8 cellular contexts compared by ENCODE assay signal in the genomic region with DNA sequence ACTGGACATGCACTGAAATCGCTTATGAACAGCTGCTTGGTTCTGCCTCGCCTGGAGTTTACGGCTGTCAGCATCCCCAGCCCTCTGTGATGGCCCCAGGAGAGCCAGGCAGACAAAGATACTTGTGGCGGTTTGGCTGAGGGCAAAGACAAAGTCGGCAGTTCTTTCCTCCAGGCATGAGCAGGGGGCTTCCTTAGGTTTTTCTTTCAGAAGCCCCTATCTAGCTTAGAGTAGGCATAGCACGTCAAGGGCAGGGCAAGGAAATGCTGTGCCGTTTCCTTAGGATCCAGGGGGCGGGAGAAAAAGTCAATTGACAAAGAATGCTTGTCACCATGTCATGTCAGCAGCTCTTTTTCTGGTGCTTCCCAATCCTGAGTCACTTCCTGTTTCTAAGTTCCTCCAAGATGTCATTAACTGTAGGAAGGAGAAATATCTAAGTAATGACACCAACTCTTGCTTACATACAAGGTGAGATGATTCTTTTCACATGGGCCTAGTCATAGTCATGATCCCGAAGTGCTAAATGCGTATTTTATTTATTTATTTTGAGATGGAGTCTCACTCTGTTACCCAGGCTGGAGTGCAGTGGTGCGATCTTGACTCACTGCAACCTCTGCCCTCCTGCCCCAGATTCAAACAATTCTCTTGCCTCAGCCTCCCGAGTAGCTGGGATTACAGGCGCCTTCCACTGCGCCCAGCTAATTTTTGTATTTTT. TPM values are rescaled to one million over a fixed set of nuclear protein-coding genes. Genes with fewer than 3 reads are reported as not detected.
DNase-seq lines count a peak whose midpoint lies in the region; ATAC-seq and TF ChIP-seq lines count a peak whose summit lies in the region.

No MANE protein-coding gene starts in this region.

- DNase-seq in GM04504 (ENCODE audit: low read depth): peak; percentile 77
- DNase-seq in SJSA1 (ENCODE audit: low read depth in 1 of 2, low spot score in 2 of 2): peak; percentile 89 to 98
- peak; percentile 82 for DNase-seq in fibroblast of villous mesenchyme (ENCODE audit: low read depth)
- peak; percentile 97 for DNase-seq in renal cortical epithelial cell (ENCODE audit: low read depth)
- DNase-seq in epidermal melanocyte (ENCODE audit: insufficient read length, low spot score): no peak

- TF ChIP-seq CTCF in fibroblast of villous mesenchyme (IDR thresholded peaks at IDR 0.05; ENCODE audit: insufficient read depth, low read depth, low read length): no peak

- H3K27ac ChIP-seq in SJSA1: peak overlapping the region; percentile 92

- H3K27me3 ChIP-seq in SJSA1 (replicated peaks): no peaks in the 10 kb centered on the region

- no peak for ATAC-seq in GM19463 (IDR thresholded peaks at IDR 0.05; ENCODE audit: unreplicated experiment)
- ATAC-seq in GM18517 (IDR thresholded peaks at IDR 0.05; ENCODE audit: unreplicated experiment): no peak
- ATAC-seq in HG02938 (IDR thresholded peaks at IDR 0.05; ENCODE audit: unreplicated experiment): no peak

- peaks cover 41% of the 10 kb centered on the region for H3K36me3 ChIP-seq in SJSA1

- peaks cover 67% of the 10 kb centered on the region for H3K4me1 ChIP-seq in SJSA1 (replicated peaks)

- no peak overlapping the region for H3K4me3 ChIP-seq in SJSA1
- no peak overlapping the region for H3K4me3 ChIP-seq in fibroblast of villous mesenchyme (ENCODE audit: low read depth, low read length)

- no peaks in the 10 kb centered on the region for H3K9me3 ChIP-seq in SJSA1 (replicated peaks)

RNA-seq across cellular contexts. Expression of a gene that starts 35.2 kb away (rescaled TPM):
- total RNA-seq in SJSA1 (2014; rRNA removed; shearing (Covaris generic)): 36.4 and 53.4 TPM in 2 replicates
- total RNA-seq in fibroblast of villous mesenchyme: 30.2 and 40.6 TPM in 2 replicates
- 43.2 and 79.9 TPM in 2 replicates for total RNA-seq in renal cortical epithelial cell

RNA-seq across cellular contexts. Expression of a gene that starts 36.1 kb away (rescaled TPM):
- total RNA-seq in SJSA1 (2014; rRNA removed; shearing (Covaris generic)): 0.13 and 4.4 TPM in 2 replicates
- total RNA-seq in fibroblast of villous mesenchyme (0.32 and 0.43 TPM in 2 replicates), renal cortical epithelial cell (under 0.01 and 0.20 TPM in 2 replicates)

RNA-seq across cellular contexts. Expression of a gene that starts 52.8 kb away (rescaled TPM):
- not detected in 2 replicates for total RNA-seq in SJSA1 (2014; rRNA removed; shearing (Covaris generic))
- total RNA-seq in fibroblast of villous mesenchyme: not detected in 2 replicates
- total RNA-seq in renal cortical epithelial cell: not detected in 2 replicates
